ENCODE assay signal across 8 cellular contexts in the genomic region with DNA sequence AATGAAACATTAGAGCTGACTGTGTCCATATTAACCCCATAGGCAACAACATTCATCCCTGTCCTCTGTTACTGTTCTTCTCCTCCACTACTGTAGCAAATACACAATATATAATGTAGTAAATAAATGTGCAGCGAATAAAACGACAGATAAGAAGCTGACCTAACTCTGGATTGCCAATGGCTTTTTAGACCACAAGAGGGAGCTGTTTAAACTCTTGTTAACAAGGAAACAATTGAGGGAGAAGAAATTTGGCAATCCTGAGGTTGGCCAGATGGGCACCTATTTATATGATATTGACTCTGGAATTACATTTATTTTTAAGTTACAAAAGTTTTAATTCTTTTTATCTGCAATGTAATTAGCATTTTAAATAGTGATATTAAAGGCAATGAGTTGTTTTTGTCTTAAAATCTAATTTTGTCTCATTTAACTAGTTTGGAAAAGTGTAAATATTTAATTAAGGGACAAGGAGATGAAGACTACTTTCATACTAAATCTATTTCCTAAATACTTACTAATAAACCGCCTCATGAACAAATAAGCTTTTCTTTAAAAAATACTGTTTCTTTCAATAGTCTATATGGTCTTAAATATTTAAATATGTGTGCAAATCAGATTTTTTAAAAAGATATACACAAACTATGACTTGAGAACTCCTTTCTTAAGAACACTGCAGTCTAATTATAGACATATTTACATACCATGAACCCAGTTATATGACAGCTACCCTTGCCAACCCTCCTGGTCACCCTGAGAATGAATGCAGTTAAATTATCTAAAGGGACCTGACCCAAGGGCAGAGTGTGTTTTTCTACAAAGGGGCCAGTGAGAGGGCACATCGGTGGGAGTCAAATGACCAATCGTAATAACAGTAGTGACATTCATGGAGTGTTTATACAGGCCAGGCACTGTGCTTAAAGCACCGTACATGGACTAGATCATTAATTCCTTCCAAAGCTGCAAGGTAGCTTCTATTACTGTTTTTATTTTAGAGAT. TPM values are rescaled to one million over a fixed set of nuclear protein-coding genes. Genes with fewer than 3 reads are reported as not detected.
DNase-seq lines count a peak whose midpoint lies in the region; ATAC-seq, FAIRE-seq and TF ChIP-seq lines count a peak whose summit lies in the region.

No MANE protein-coding gene starts in this region.

- FAIRE-seq in GM12878 (lab: Jason Lieb, UNC): no peak

- no peaks in the 10 kb centered on the region for H3K4me1 Mint-ChIP-seq in immature natural killer cell
- no peaks in the 10 kb centered on the region for H3K4me1 Mint-ChIP-seq in stimulated activated naive CD8-positive, alpha-beta T cell treated with anti-CD3 and anti-CD28 coated beads, Interleukin-15, amount 100 ng/mL, for 72 hours

- no peaks in the 10 kb centered on the region for H3K36me3 ChIP-seq in GM12878 (ENCODE audit: control insufficient read depth in 2 of 2, insufficient read depth in 2 of 2, low read length in 1 of 2)

- ATAC-seq in HG03354 (IDR thresholded peaks at IDR 0.05; ENCODE audit: poor library complexity, severe bottlenecking, unreplicated experiment) (peak; percentile 56), GM12878 (peak; percentile 77), HG03108 (IDR thresholded peaks at IDR 0.05; ENCODE audit: unreplicated experiment) (no peak)
- peak; percentile 53 for ATAC-seq in stimulated activated naive CD8-positive, alpha-beta T cell treated with anti-CD3 and anti-CD28 coated beads, Interleukin-15, amount 100 ng/mL, for 72 hours

- H3K27me3 ChIP-seq in GM12878 (replicated peaks in 1 of 2; ENCODE audit: control insufficient read depth in 2 of 2, insufficient read depth in 2 of 2, low read length in 1 of 2): no peaks in the 10 kb centered on the region

- intact Hi-C loops in GM12878 (cut with micrococcal nuclease; ENCODE audit: unreplicated experiment): loop anchor here (1.0 kb wide), 1 partner anchor 237 kb away; no protein-coding TSS in a partner anchor

- RAD21 ChIA-PET in GM12878 (lab: Charles Lee; ENCODE audit: unreplicated experiment): interaction anchor here (0.9 to 2.5 kb wide), 5 partner anchors 39 to 237 kb away, joined by 3 to 24 read pairs (median 7); partner anchors contain the start of gene NEK1

- TF ChIP-seq POLR2A in GM12878 (IDR thresholded peaks at IDR 0.05; ENCODE audit: low read depth, low read length): no peak

- peak; percentile 74 for TF ChIP-seq RAD21 in GM12878 (IDR thresholded peaks at IDR 0.05; ENCODE audit: insufficient read depth, low read depth, low read length)

- WGBS in GM12878 (ENCODE audit: insufficient coverage, insufficient replicate concordance, low lambda C conversion rate, missing lambda C conversion rate): 28% methylated on average over 6 of the region's 6 CpGs

- SMC1A ChIA-PET in GM12878 (lab: Charles Lee; ENCODE audit: uncharacterized antibody, unreplicated experiment): interaction anchor here (0.6 to 2.7 kb wide), 18 partner anchors 10 to 906 kb away, joined by 3 to 24 read pairs (median 3); partner anchors contain the start of genes CLCN3 and NEK1

- no peak overlapping the region for H3K27ac ChIP-seq in GM12878 (ENCODE audit: control insufficient read depth, insufficient read depth)

- H3K4me1 ChIP-seq in GM12878 (ENCODE audit: control insufficient read depth, insufficient read depth, low read length): no peaks in the 10 kb centered on the region

- DNase-seq in AG09319 (ENCODE audit: extremely low read depth, low read depth) (peak; percentile 61), GM12864 (ENCODE audit: low read depth) (peak; percentile 38), NCI-H510A (lab: John Stamatoyannopoulos, UW) (peak; percentile 1), GM12878 (ENCODE audit: low read depth, low spot score) (peak; percentile 8), immature natural killer cell (peak; percentile 45 to 53 (median 48))
- DNase-seq in stimulated activated naive CD8-positive, alpha-beta T cell treated with anti-CD3 and anti-CD28 coated beads, Interleukin-15, amount 100 ng/mL, for 72 hours: peak in 1 of 2 donors; percentile 17

- H3K9me3 ChIP-seq in GM12878 (replicated peaks; ENCODE audit: control insufficient read depth, insufficient read depth, low read length): no peaks in the 10 kb centered on the region

- H3K4me2 ChIP-seq in GM12878 (ENCODE audit: control insufficient read depth, insufficient read depth): no peak overlapping the region

- H4K20me1 ChIP-seq in GM12878 (ENCODE audit: control insufficient read depth, insufficient read depth): no peaks in the 10 kb centered on the region

- no peaks in the 10 kb centered on the region for H3K36me3 Mint-ChIP-seq in immature natural killer cell

- POLR2A ChIA-PET in GM12878 (lab: Charles Lee): no interaction called here

- H3K27me3 Mint-ChIP-seq in immature natural killer cell (ENCODE audit: low read depth in 3 of 3): peaks cover 0 to 5% (median 0%) of the 10 kb centered on the region in 3 donors
- H3K27me3 Mint-ChIP-seq in stimulated activated naive CD8-positive, alpha-beta T cell treated with anti-CD3 and anti-CD28 coated beads, Interleukin-15, amount 100 ng/mL, for 72 hours: peaks cover 6% of the 10 kb centered on the region

- H3K4me3 ChIP-seq in GM12864 (ENCODE audit: low read depth, low read length) (no peak overlapping the region), GM12878 (no peak overlapping the region)

- no peaks in the 10 kb centered on the region for H3K9me3 Mint-ChIP-seq in immature natural killer cell
- H3K9me3 Mint-ChIP-seq in stimulated activated naive CD8-positive, alpha-beta T cell treated with anti-CD3 and anti-CD28 coated beads, Interleukin-15, amount 100 ng/mL, for 72 hours: no peaks in the 10 kb centered on the region

- TF ChIP-seq CTCF in AG09319 (IDR thresholded peaks at IDR 0.05; ENCODE audit: low read depth, low read length): peak; percentile 89
- peak; percentile 60 for TF ChIP-seq CTCF in GM12864 (IDR thresholded peaks at IDR 0.05; ENCODE audit: low read depth, low read length, missing control alignments)
- TF ChIP-seq CTCF in GM12878 (IDR thresholded peaks at IDR 0.05 in 2 of 3, conservative IDR thresholded peaks at IDR 0.05 in 1 of 3; ENCODE audit: control insufficient read depth in 2 of 3, extremely low read depth in 1 of 3, insufficient read depth in 1 of 3, low read depth in 3 of 3, low read length in 3 of 3): peak; percentile 66 to 76 (median 67)

- no peak overlapping the region; the same call in 1 of the 2 replicates for H3K9ac ChIP-seq in GM12878 (ENCODE audit: control insufficient read depth, insufficient read depth, low read length)

- no TSS peak for BruUV-seq in GM12878 (replicated peaks; lab: Mats Ljungman, UMichigan)

- H3K4me3 Mint-ChIP-seq in immature natural killer cell: no peak overlapping the region
- no peak overlapping the region for H3K4me3 Mint-ChIP-seq in stimulated activated naive CD8-positive, alpha-beta T cell treated with anti-CD3 and anti-CD28 coated beads, Interleukin-15, amount 100 ng/mL, for 72 hours

- no peak for TF ChIP-seq EP300 in GM12878 (IDR thresholded peaks at IDR 0.05; ENCODE audit: borderline replicate concordance in 1 of 2, control insufficient read depth in 1 of 2, low read depth in 2 of 2, low read length in 2 of 2)

- no peaks in the 10 kb centered on the region for H3K79me2 ChIP-seq in GM12878 (ENCODE audit: control insufficient read depth, insufficient read depth, low read length)

- CTCF ChIA-PET in GM12878 (lab: Yijun Ruan, JAX): interaction anchor here (0.6 to 3.9 kb wide), 41 partner anchors 8 to 1104 kb away, joined by 3 to 44 read pairs (median 4); partner anchors contain the start of genes CLCN3 and NEK1

- H2AFZ ChIP-seq in GM12878 (ENCODE audit: control insufficient read depth, low read depth, low read length): no peak overlapping the region

- in situ Hi-C loops in GM12878 (cut with MboI): loop anchor here (5.0 kb wide), 1 partner anchor 242 kb away; no protein-coding TSS in a partner anchor

- H3K27ac Mint-ChIP-seq in immature natural killer cell: no peak overlapping the region
- no peak overlapping the region for H3K27ac Mint-ChIP-seq in stimulated activated naive CD8-positive, alpha-beta T cell treated with anti-CD3 and anti-CD28 coated beads, Interleukin-15, amount 100 ng/mL, for 72 hours

TF ChIP-seq in GM12878, 131 proteins besides CTCF, POLR2A, EP300 and RAD21:
- TF ChIP-seq RUNX3 (IDR thresholded peaks at IDR 0.05; ENCODE audit: low read length): peak; percentile 16; the same call in 1 of the 2 replicates
- TF ChIP-seq, protein P1, sequence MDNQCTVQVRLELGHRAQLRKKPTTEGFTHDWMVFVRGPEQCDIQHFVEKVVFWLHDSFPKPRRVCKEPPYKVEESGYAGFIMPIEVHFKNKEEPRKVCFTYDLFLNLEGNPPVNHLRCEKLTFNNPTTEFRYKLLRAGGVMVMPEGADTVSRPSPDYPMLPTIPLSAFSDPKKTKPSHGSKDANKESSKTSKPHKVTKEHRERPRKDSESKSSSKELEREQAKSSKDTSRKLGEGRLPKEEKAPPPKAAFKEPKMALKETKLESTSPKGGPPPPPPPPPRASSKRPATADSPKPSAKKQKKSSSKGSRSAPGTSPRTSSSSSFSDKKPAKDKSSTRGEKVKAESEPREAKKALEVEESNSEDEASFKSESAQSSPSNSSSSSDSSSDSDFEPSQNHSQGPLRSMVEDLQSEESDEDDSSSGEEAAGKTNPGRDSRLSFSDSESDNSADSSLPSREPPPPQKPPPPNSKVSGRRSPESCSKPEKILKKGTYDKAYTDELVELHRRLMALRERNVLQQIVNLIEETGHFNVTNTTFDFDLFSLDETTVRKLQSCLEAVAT (IDR thresholded peaks at IDR 0.05): no peak
- peak; percentile 89 for TF ChIP-seq SMC3 (IDR thresholded peaks at IDR 0.05; ENCODE audit: borderline replicate concordance, low read length)

RNA-seq across cellular contexts. Expression of gene HPF1, which starts 52.9 kb away (rescaled TPM):
- 24.3 and 28.0 TPM in 2 replicates for total RNA-seq in GM12878 (2013; cell fraction: nucleolus; rRNA removed)
- total RNA-seq in GM12878 (2014; rRNA removed) (31.2 and 37.1 TPM in 2 replicates), GM12878 (2014; rRNA removed; fragmentation: Illumina TruSeq; extraction: Trizol) (49.6 and 53.9 TPM in 2 replicates), GM12878 (2021) (31.4 and 35.3 TPM in 2 replicates)
- polyA plus RNA-seq in GM12878 (2011; ENCODE audit: low read depth): 13.7 TPM
- polyA plus RNA-seq in GM12878 (2011; rRNA removed) (47.7 and 78.2 TPM in 2 replicates), GM12878 (2014; fragmentation: Illumina TruSeq; extraction: Trizol) (93.5 and 109 TPM in 2 replicates), GM12878 (2014; fragmentation: Nextera tagmentation; extraction: Ambion mirVana) (10 to 100 TPM; 47.9 to 56.4 TPM), GM12878 (2014; rRNA removed) (28.2 and 32.6 TPM in 2 replicates), GM12878 (2016; fragmentation: Nextera tagmentation; extraction: Ambion mirVana) (10 to 100 TPM; 62.9 to 76.3 TPM), immature natural killer cell (10 to 100 TPM; 36.7 to 46.0 (median 43.0) TPM)
- polyA plus RNA-seq in GM12878 (2011; cell fraction: cytosol; rRNA removed): 14.4 and 34.8 TPM in 2 replicates
- 8.9 and 14.3 TPM in 2 replicates for polyA plus RNA-seq in GM12878 (2011; cell fraction: nucleus; rRNA removed)
- 21.3 and 23.3 TPM in 2 replicates for polyA plus RNA-seq in GM12878 (2012)
- 6.5 and 8.6 TPM in 2 replicates for polyA minus RNA-seq in GM12878 (2011; rRNA and poly(A)+ RNA removed)
- polyA minus RNA-seq in GM12878 (2011; cell fraction: cytosol; rRNA and poly(A)+ RNA removed): 4.1 and 9.2 TPM in 2 replicates
- 1.7 and 4.3 TPM in 2 replicates for polyA minus RNA-seq in GM12878 (2011; cell fraction: nucleus; rRNA and poly(A)+ RNA removed)
